Comparison of ENCODE assay signal across 23 cellular contexts in genomic region chr13:24784319-24784718, GRCh38. TPM values are rescaled to one million over a fixed set of nuclear protein-coding genes. Genes with fewer than 3 reads are reported as not detected.
DNase-seq lines count a peak whose midpoint lies in the region; ATAC-seq, FAIRE-seq and TF ChIP-seq lines count a peak whose summit lies in the region.
"Had no signal": no experiment of that assay in that cellular context is flagged by ENCODE, and none has a peak within 500 bp of the region (broad histone marks: within the 10 kb centered on the region; RNA-seq: fewer than 3 reads in every experiment).

No MANE protein-coding gene starts in this region.

- H4K20me1 ChIP-seq in keratinocyte (ENCODE audit: control insufficient read depth, extremely low read depth, insufficient read depth, low read length), result no peaks in the 10 kb centered on the region

- no peaks in the 10 kb centered on the region for H3K9me1 ChIP-seq in keratinocyte (ENCODE audit: control insufficient read depth, extremely low read depth, insufficient read depth, low read length)

- no peak for ATAC-seq in HG03442 (IDR thresholded peaks at IDR 0.05; ENCODE audit: unreplicated experiment)

- no peaks in the 10 kb centered on the region for H3K79me2 ChIP-seq in keratinocyte (ENCODE audit: control insufficient read depth, insufficient read depth, low read length)

- no peak overlapping the region for H3K9ac ChIP-seq in keratinocyte (ENCODE audit: control insufficient read depth, extremely low read depth, insufficient read depth, low read length)
- H3K9ac ChIP-seq: KMS-11 had no signal

- FAIRE-seq in bronchial epithelial cell (lab: Jason Lieb, UNC) (no peak), keratinocyte (lab: Jason Lieb, UNC) (peak; percentile 57), frontal cortex (lab: Jason Lieb, UNC) (no peak)

- DNase-seq in HCEC 1CT, result peak; percentile 7
- DNase-seq in RKO (ENCODE audit: low spot score), result peak; percentile 19
- DNase-seq in bronchial epithelial cell (ENCODE audit: low read depth), result peak; percentile 81
- DNase-seq in keratinocyte (ENCODE audit: low read depth, low spot score), result no peak
- no peak for DNase-seq in NCI-H187 (lab: John Stamatoyannopoulos, UW)
- DNase-seq in frontal cortex (ENCODE audit: low spot score in 2 of 2), result no peak
- DNase-seq: CD4-positive, alpha-beta T cell; COR-L47; DMS79; H9; IMR-90; NCI-H1105 treated with DMSO at 0.1 percent for 48 hours; NCI-H1694; NCI-H2081 treated with DMSO at 0.1 percent for 48 hours; NCI-H2171 treated with DMSO at 0.1 percent for 48 hours; NCI-H524 treated with DMSO at 0.1 percent for 48 hours; NCI-H82; Peyer's patch; Right ventricle myocardium superior had no signal

- H2AFZ ChIP-seq in keratinocyte (ENCODE audit: control insufficient read depth, low read length), result no peak overlapping the region

- H3K9me3 ChIP-seq in keratinocyte (ENCODE audit: control insufficient read depth, low read depth, low read length), result no peaks in the 10 kb centered on the region

- H3K36me3 ChIP-seq in bronchial epithelial cell (ENCODE audit: control insufficient read depth, insufficient read depth, low read length) (no peaks in the 10 kb centered on the region), keratinocyte (ENCODE audit: control insufficient read depth in 2 of 2, extremely low read depth in 1 of 2, insufficient read depth in 2 of 2, low read length in 2 of 2) (no peaks in the 10 kb centered on the region)
- H3K36me3 ChIP-seq: Peyer's patch had no signal

- H3K4me1 ChIP-seq in keratinocyte (ENCODE audit: control insufficient read depth, extremely low read depth, insufficient read depth, low read length), result peaks cover 11% of the 10 kb centered on the region
- H3K4me1 ChIP-seq: Peyer's patch had no signal

- no peak overlapping the region for H3K27ac ChIP-seq in keratinocyte (ENCODE audit: control insufficient read depth, insufficient read depth, low read length)
- H3K27ac ChIP-seq: KMS-11, Peyer's patch had no signal

- no peaks in the 10 kb centered on the region for H3K27me3 ChIP-seq in bronchial epithelial cell (ENCODE audit: control insufficient read depth, insufficient read depth, low read length)
- no peaks in the 10 kb centered on the region for H3K27me3 ChIP-seq in keratinocyte (ENCODE audit: control insufficient read depth, extremely low read depth, insufficient read depth, low read length)
- H3K27me3 ChIP-seq: Peyer's patch had no signal

- no peak overlapping the region for H3K4me2 ChIP-seq in keratinocyte (ENCODE audit: control insufficient read depth, extremely low read depth, insufficient read depth, low read depth, low read length)
- H3K4me2 ChIP-seq: KMS-11 had no signal

- TF ChIP-seq CTCF in bronchial epithelial cell (IDR thresholded peaks at IDR 0.05; ENCODE audit: insufficient read depth, low read length, severe bottlenecking) (no peak), keratinocyte (optimal IDR thresholded peaks at IDR 0.05 in 1 of 3, IDR thresholded peaks at IDR 0.05 in 1 of 3, conservative IDR thresholded peaks at IDR 0.05 in 1 of 3; ENCODE audit: extremely low read depth in 1 of 3, insufficient read depth in 2 of 3, low read length in 3 of 3) (no peak)

- dilution Hi-C loops in keratinocyte (cut with MboI; ENCODE audit: extremely low pct_ligation_motif_present, low sequenced_read_pairs), result no loop called here

- no peak overlapping the region for H3K4me3 ChIP-seq in bronchial epithelial cell (ENCODE audit: low read depth, low read length)
- H3K4me3 ChIP-seq in keratinocyte (ENCODE audit: control insufficient read depth in 2 of 3, extremely low read depth in 1 of 3, insufficient read depth in 2 of 3, low read depth in 1 of 3, low read length in 3 of 3), result no peak overlapping the region
- H3K4me3 ChIP-seq: Peyer's patch had no signal

RNA-seq across cellular contexts. Expression of gene RNF17, which starts 20.4 kb away (rescaled TPM):
- total RNA-seq in bronchial epithelial cell (not detected in 2 replicates), frontal cortex (3.3 TPM)
- polyA plus RNA-seq in keratinocyte, result not detected in 3 replicates
- not detected for polyA plus RNA-seq in keratinocyte (2011; ENCODE audit: low read depth)
- polyA plus RNA-seq in keratinocyte (2011; cell fraction: cytosol; rRNA removed), result not detected in 2 replicates
- polyA plus RNA-seq in keratinocyte (2011; cell fraction: nucleus; rRNA removed), result not detected in 2 replicates
- not detected in 2 replicates for polyA plus RNA-seq in keratinocyte (2012; ENCODE audit: low replicate concordance)
- polyA minus RNA-seq in keratinocyte, result not detected in 3 replicates
- polyA minus RNA-seq in keratinocyte (2011; cell fraction: cytosol; rRNA and poly(A)+ RNA removed), result not detected
- polyA minus RNA-seq in keratinocyte (2011; cell fraction: nucleus; rRNA and poly(A)+ RNA removed), result not detected in 2 replicates
- total RNA-seq: A673, H9, Peyer's patch, Right ventricle myocardium superior had no signal
- polyA plus RNA-seq: BJ had no signal

Comparison
In these comparisons a context has a peak if more than half of its experiments do, and no peak if none do; other contexts are left out.
1. DNase-seq: peak in HCEC 1CT (single experiment), RKO (single experiment) and bronchial epithelial cell (single experiment); none in keratinocyte (single experiment), NCI-H187 (0 of 2) and frontal cortex (0 of 2).